In the genomic region with DNA sequence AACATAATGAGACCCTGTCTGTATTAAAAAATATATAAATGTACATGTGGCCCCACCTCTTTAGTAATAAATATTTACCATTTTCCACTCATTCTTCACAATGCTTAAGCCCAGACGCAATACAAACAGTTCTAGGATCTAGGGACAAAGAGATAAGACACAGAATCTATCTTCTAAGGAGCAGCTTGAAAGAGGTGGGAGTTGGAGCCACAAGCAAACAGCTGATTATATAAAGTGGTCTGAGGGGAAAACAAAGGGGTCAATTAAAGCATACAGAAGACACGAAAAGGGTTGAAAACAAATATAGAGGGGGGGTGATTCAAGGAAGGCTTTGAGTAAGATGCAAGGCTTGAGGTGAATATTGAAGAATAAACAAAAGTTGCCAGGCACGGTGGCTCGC, we compare ENCODE assay signal across 1 cellular context.
TF ChIP-seq lines count a peak whose summit lies in the region.

No MANE protein-coding gene starts in this region.

TF ChIP-seq in GM23338, 12 proteins besides CTCF, POLR2A, EP300 and RAD21 (continued from another document):
- TF ChIP-seq, protein P1, sequence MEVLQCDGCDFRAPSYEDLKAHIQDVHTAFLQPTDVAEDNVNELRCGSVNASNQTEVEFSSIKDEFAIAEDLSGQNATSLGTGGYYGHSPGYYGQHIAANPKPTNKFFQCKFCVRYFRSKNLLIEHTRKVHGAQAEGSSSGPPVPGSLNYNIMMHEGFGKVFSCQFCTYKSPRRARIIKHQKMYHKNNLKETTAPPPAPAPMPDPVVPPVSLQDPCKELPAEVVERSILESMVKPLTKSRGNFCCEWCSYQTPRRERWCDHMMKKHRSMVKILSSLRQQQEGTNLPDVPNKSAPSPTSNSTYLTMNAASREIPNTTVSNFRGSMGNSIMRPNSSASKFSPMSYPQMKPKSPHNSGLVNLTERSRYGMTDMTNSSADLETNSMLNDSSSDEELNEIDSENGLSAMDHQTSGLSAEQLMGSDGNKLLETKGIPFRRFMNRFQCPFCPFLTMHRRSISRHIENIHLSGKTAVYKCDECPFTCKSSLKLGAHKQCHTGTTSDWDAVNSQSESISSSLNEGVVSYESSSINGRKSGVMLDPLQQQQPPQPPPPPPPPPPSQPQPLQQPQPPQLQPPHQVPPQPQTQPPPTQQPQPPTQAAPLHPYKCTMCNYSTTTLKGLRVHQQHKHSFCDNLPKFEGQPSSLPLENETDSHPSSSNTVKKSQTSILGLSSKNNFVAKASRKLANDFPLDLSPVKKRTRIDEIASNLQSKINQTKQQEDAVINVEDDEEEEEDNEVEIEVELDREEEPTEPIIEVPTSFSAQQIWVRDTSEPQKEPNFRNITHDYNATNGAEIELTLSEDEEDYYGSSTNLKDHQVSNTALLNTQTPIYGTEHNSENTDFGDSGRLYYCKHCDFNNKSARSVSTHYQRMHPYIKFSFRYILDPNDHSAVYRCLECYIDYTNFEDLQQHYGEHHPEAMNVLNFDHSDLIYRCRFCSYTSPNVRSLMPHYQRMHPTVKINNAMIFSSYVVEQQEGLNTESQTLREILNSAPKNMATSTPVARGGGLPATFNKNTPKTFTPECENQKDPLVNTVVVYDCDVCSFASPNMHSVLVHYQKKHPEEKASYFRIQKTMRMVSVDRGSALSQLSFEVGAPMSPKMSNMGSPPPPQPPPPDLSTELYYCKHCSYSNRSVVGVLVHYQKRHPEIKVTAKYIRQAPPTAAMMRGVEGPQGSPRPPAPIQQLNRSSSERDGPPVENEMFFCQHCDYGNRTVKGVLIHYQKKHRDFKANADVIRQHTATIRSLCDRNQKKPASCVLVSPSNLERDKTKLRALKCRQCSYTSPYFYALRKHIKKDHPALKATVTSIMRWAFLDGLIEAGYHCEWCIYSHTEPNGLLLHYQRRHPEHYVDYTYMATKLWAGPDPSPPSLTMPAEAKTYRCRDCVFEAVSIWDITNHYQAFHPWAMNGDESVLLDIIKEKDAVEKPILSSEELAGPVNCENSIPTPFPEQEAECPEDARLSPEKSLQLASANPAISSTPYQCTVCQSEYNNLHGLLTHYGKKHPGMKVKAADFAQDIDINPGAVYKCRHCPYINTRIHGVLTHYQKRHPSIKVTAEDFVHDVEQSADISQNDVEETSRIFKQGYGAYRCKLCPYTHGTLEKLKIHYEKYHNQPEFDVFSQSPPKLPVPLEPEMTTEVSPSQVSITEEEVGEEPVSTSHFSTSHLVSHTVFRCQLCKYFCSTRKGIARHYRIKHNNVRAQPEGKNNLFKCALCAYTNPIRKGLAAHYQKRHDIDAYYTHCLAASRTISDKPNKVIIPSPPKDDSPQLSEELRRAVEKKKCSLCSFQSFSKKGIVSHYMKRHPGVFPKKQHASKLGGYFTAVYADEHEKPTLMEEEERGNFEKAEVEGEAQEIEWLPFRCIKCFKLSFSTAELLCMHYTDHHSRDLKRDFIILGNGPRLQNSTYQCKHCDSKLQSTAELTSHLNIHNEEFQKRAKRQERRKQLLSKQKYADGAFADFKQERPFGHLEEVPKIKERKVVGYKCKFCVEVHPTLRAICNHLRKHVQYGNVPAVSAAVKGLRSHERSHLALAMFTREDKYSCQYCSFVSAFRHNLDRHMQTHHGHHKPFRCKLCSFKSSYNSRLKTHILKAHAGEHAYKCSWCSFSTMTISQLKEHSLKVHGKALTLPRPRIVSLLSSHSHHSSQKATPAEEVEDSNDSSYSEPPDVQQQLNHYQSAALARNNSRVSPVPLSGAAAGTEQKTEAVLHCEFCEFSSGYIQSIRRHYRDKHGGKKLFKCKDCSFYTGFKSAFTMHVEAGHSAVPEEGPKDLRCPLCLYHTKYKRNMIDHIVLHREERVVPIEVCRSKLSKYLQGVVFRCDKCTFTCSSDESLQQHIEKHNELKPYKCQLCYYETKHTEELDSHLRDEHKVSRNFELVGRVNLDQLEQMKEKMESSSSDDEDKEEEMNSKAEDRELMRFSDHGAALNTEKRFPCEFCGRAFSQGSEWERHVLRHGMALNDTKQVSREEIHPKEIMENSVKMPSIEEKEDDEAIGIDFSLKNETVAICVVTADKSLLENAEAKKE (CRISPR knock-in tag; IDR thresholded peaks at IDR 0.05), result no peak
- TF ChIP-seq, protein P2, sequence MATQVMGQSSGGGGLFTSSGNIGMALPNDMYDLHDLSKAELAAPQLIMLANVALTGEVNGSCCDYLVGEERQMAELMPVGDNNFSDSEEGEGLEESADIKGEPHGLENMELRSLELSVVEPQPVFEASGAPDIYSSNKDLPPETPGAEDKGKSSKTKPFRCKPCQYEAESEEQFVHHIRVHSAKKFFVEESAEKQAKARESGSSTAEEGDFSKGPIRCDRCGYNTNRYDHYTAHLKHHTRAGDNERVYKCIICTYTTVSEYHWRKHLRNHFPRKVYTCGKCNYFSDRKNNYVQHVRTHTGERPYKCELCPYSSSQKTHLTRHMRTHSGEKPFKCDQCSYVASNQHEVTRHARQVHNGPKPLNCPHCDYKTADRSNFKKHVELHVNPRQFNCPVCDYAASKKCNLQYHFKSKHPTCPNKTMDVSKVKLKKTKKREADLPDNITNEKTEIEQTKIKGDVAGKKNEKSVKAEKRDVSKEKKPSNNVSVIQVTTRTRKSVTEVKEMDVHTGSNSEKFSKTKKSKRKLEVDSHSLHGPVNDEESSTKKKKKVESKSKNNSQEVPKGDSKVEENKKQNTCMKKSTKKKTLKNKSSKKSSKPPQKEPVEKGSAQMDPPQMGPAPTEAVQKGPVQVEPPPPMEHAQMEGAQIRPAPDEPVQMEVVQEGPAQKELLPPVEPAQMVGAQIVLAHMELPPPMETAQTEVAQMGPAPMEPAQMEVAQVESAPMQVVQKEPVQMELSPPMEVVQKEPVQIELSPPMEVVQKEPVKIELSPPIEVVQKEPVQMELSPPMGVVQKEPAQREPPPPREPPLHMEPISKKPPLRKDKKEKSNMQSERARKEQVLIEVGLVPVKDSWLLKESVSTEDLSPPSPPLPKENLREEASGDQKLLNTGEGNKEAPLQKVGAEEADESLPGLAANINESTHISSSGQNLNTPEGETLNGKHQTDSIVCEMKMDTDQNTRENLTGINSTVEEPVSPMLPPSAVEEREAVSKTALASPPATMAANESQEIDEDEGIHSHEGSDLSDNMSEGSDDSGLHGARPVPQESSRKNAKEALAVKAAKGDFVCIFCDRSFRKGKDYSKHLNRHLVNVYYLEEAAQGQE (IDR thresholded peaks at IDR 0.05; ENCODE audit: unreplicated experiment), result no peak
